In genomic region chr3:53688066-53688465, GRCh38 we compare ENCODE assay signal across 23 cellular contexts.
"Had no signal": no experiment of that assay in that cellular context is flagged by ENCODE, and none has a peak within 500 bp of the region (broad histone marks: within the 10 kb centered on the region; RNA-seq: fewer than 3 reads in every experiment).

No MANE protein-coding gene starts in this region.

- H3K4me1 Mint-ChIP-seq: activated T-helper 17 cell treated with anti-CD3 and anti-CD28 coated beads, Interleukin-2, amount 50 U/mL, for 72 hours had no signal

- H3K9me3 Mint-ChIP-seq: activated CD4-positive, alpha-beta T cell treated with anti-CD3 and anti-CD28 coated beads, Interleukin-2, amount 10 ng/mL, durations not matched to agents 7 days and 5 days; activated CD8-positive, alpha-beta T cell treated with anti-CD3 and anti-CD28 coated beads for 36 hours; activated T-cell treated with anti-CD3 and anti-CD28 coated beads, Interleukin-2, amount 50 U/mL, for 4 hours; activated T-helper 17 cell treated with anti-CD3 and anti-CD28 coated beads, Interleukin-2, amount 50 U/mL, for 72 hours had no signal

- H3K36me3 ChIP-seq: colonic mucosa had no signal

- H3K36me3 Mint-ChIP-seq: activated naive CD8-positive, alpha-beta T cell had no signal

- DNase-seq: activated CD4-positive, alpha-beta T cell treated with anti-CD3 and anti-CD28 coated beads for 1 hour; activated CD4-positive, alpha-beta T cell treated with anti-CD3 and anti-CD28 coated beads for 4 hours; activated CD4-positive, alpha-beta T cell treated with anti-CD3 and anti-CD28 coated beads, Interleukin-2, amount 10 ng/mL, durations not matched to agents 7 days and 5 days; activated CD4-positive, alpha-beta T cell treated with anti-CD3 and anti-CD28 coated beads, Interleukin-2, amount 50 U/mL, for 4 hours; activated CD8-positive, alpha-beta memory T cell treated with anti-CD3 and anti-CD28 coated beads for 24 hours; activated CD8-positive, alpha-beta T cell treated with anti-CD3 and anti-CD28 coated beads for 36 hours; activated effector memory CD4-positive, alpha-beta T cell treated with Interleukin-2 at 50 U/mL for 16 hours; activated gamma-delta T cell treated with Interleukin-2 at 50 U/mL for 16 hours; activated naive CD4-positive, alpha-beta T cell treated with anti-CD3 and anti-CD28 coated beads, Interleukin-2, amount 50 U/mL, for 16 hours; activated naive CD4-positive, alpha-beta T cell treated with Interleukin-2 at 50 U/mL for 16 hours; activated T-cell treated with anti-CD3 and anti-CD28 coated beads, Interleukin-2, amount 50 U/mL, for 4 hours; amniotic stem cell; anterior cingulate cortex; body of pancreas; central memory CD4-positive, alpha-beta T cell; cerebellar nuclear complex; colonic mucosa; effector CD8-positive, alpha-beta T cell; foreskin fibroblast; T-helper 2 cell had no signal

- H3K4me1 ChIP-seq: body of pancreas, colonic mucosa had no signal

- H3K4me3 ChIP-seq: body of pancreas, colonic mucosa had no signal

- H3K27ac Mint-ChIP-seq: activated CD4-positive, alpha-beta T cell treated with anti-CD3 and anti-CD28 coated beads, Interleukin-2, amount 10 ng/mL, durations not matched to agents 7 days and 5 days; activated CD8-positive, alpha-beta T cell treated with anti-CD3 and anti-CD28 coated beads for 36 hours; activated naive CD8-positive, alpha-beta T cell; activated T-helper 17 cell treated with anti-CD3 and anti-CD28 coated beads, Interleukin-2, amount 50 U/mL, for 72 hours had no signal

- H3K4me3 Mint-ChIP-seq: activated CD4-positive, alpha-beta T cell treated with anti-CD3 and anti-CD28 coated beads, Interleukin-2, amount 10 ng/mL, durations not matched to agents 7 days and 5 days; activated CD8-positive, alpha-beta T cell treated with anti-CD3 and anti-CD28 coated beads for 36 hours; activated naive CD8-positive, alpha-beta T cell; activated T-cell treated with anti-CD3 and anti-CD28 coated beads, Interleukin-2, amount 50 U/mL, for 4 hours; activated T-helper 17 cell treated with anti-CD3 and anti-CD28 coated beads, Interleukin-2, amount 50 U/mL, for 72 hours had no signal

- H3K27me3 ChIP-seq: body of pancreas, colonic mucosa had no signal

- ATAC-seq: activated CD8-positive, alpha-beta T cell treated with anti-CD3 and anti-CD28 coated beads for 36 hours; activated T-cell treated with anti-CD3 and anti-CD28 coated beads, Interleukin-2, amount 50 U/mL, for 4 hours; activated T-helper 17 cell treated with anti-CD3 and anti-CD28 coated beads, Interleukin-2, amount 50 U/mL, for 72 hours; body of pancreas had no signal

- H3K27ac ChIP-seq: body of pancreas, colonic mucosa, epithelial cell of prostate had no signal

- H3K9me3 ChIP-seq: body of pancreas, colonic mucosa had no signal
